In genomic region chr19:49129238-49129583, GRCh38 we compare ENCODE assay signal across 13 cellular contexts. TPM values are rescaled to one million over a fixed set of nuclear protein-coding genes. Genes with fewer than 3 reads are reported as not detected.
DNase-seq lines count a peak whose midpoint lies in the region; ATAC-seq, FAIRE-seq and TF ChIP-seq lines count a peak whose summit lies in the region.
"Had no signal": no experiment of that assay in that cellular context is flagged by ENCODE, and none has a peak within 500 bp of the region (broad histone marks: within the 10 kb centered on the region; RNA-seq: fewer than 3 reads in every experiment).

No MANE protein-coding gene starts in this region.

- peaks cover 2% of the 10 kb centered on the region for H3K27me3 Mint-ChIP-seq in T-helper 2 cell treated with Interferon-gamma antibody and Interleukin-4, amounts not matched to agents 5 μg/mL and 100 μg/mL, for 36 hours (ENCODE audit: low read depth)
- H3K27me3 Mint-ChIP-seq in neural progenitor cell (ENCODE audit: insufficient read depth, low read depth), result peaks cover 10% of the 10 kb centered on the region

- H3K4me1 ChIP-seq in KMS-11 (ENCODE audit: low read depth, poor library complexity, severe bottlenecking), result peaks cover 15% of the 10 kb centered on the region
- peaks cover 19 to 61% of the 10 kb centered on the region in 2 experiments for H3K4me1 ChIP-seq in K562 (replicated peaks in 1 of 2; ENCODE audit: control insufficient read depth in 2 of 2, insufficient read depth in 2 of 2, low read length in 2 of 2)
- H3K4me1 ChIP-seq in neural progenitor cell, result no peaks in the 10 kb centered on the region
- peaks cover 15 to 21% of the 10 kb centered on the region in 2 donors for H3K4me1 ChIP-seq in gastrocnemius medialis

- H3K36me3 Mint-ChIP-seq in T-helper 2 cell treated with Interferon-gamma antibody and Interleukin-4, amounts not matched to agents 5 μg/mL and 100 μg/mL, for 36 hours (ENCODE audit: low read depth), result no peaks in the 10 kb centered on the region
- peaks cover 7% of the 10 kb centered on the region for H3K36me3 Mint-ChIP-seq in neural progenitor cell

- DNase-seq in T-helper 2 cell treated with Interferon-gamma antibody and Interleukin-4, amounts not matched to agents 5 μg/mL and 100 μg/mL, for 36 hours (ENCODE audit: low spot score), result no peak
- DNase-seq in T-helper 2 cell (no peak), K562 (ENCODE audit: extremely low read depth in 1 of 4, low spot score in 3 of 4) (peak; percentile 80 to 95 (median 86)), neural progenitor cell (ENCODE audit: low spot score) (peak; percentile 68), gastrocnemius medialis (no peak), islet precursor cell (no peak)
- DNase-seq: body of pancreas had no signal

- TF ChIP-seq CTCF in KMS-11 (conservative IDR thresholded peaks at IDR 0.05; ENCODE audit: low read depth, low read length) (no peak), K562 (IDR thresholded peaks at IDR 0.05 in 2 of 3, conservative IDR thresholded peaks at IDR 0.05 in 1 of 3; ENCODE audit: insufficient read depth in 2 of 3, low read depth in 1 of 3, low read length in 3 of 3) (no peak), neural progenitor cell (IDR thresholded peaks at IDR 0.05) (no peak), gastrocnemius medialis (IDR thresholded peaks at IDR 0.05 in 4 of 5, conservative IDR thresholded peaks at IDR 0.05 in 1 of 5) (no peak)

- H3K9ac ChIP-seq in KMS-11, result peak overlapping the region; percentile 52; the same call in 1 of the 2 replicates
- peak overlapping the region; percentile 76 to 92 for H3K9ac ChIP-seq in K562 (ENCODE audit: insufficient read depth in 1 of 2, low read depth in 2 of 2, low read length in 2 of 2)
- no peak overlapping the region for H3K9ac ChIP-seq in neural progenitor cell

- no TSS peak for BruUV-seq in K562 (replicated peaks; lab: Mats Ljungman, UMichigan)

- no peak for TF ChIP-seq EP300 in K562 (IDR thresholded peaks at IDR 0.05; ENCODE audit: low read length)

- POLR2A ChIA-PET in K562 (lab: Yijun Ruan, JAX), result interaction anchor here (0.8 to 3.1 kb wide), 6 partner anchors 9 to 20 kb away, joined by 3 to 15 read pairs (median 6); no protein-coding TSS in a partner anchor

- no peak overlapping the region for H3K27ac Mint-ChIP-seq in T-helper 2 cell treated with Interferon-gamma antibody and Interleukin-4, amounts not matched to agents 5 μg/mL and 100 μg/mL, for 36 hours
- H3K27ac Mint-ChIP-seq in neural progenitor cell, result no peak overlapping the region

- H3K4me2 ChIP-seq in KMS-11 (peak overlapping the region; percentile 98), K562 (ENCODE audit: insufficient read depth, low read length) (peak overlapping the region; percentile 100), neural progenitor cell (peak overlapping the region; percentile 32)

- H3K4me1 Mint-ChIP-seq in T-helper 2 cell treated with Interferon-gamma antibody and Interleukin-4, amounts not matched to agents 5 μg/mL and 100 μg/mL, for 36 hours (ENCODE audit: low read depth), result peaks cover 19% of the 10 kb centered on the region
- H3K4me1 Mint-ChIP-seq in neural progenitor cell, result peaks cover 18% of the 10 kb centered on the region

- H3K9me1 ChIP-seq in K562 (ENCODE audit: control insufficient read depth, insufficient read depth, low read length), result no peaks in the 10 kb centered on the region

- H3K9me3 Mint-ChIP-seq in T-helper 2 cell treated with Interferon-gamma antibody and Interleukin-4, amounts not matched to agents 5 μg/mL and 100 μg/mL, for 36 hours, result no peaks in the 10 kb centered on the region
- H3K9me3 Mint-ChIP-seq in neural progenitor cell, result peaks cover 2% of the 10 kb centered on the region

- H3K4me3 Mint-ChIP-seq in T-helper 2 cell treated with Interferon-gamma antibody and Interleukin-4, amounts not matched to agents 5 μg/mL and 100 μg/mL, for 36 hours, result peak overlapping the region; percentile 36
- peak overlapping the region; percentile 89 for H3K4me3 Mint-ChIP-seq in neural progenitor cell

- no peaks in the 10 kb centered on the region; the same call in 1 of the 2 replicates for H3K79me2 ChIP-seq in KMS-11 (ENCODE audit: insufficient read depth, low read depth)
- peaks cover 17% of the 10 kb centered on the region; the same call in 2 of the 3 replicates for H3K79me2 ChIP-seq in K562 (ENCODE audit: control insufficient read depth, insufficient read depth, low read length)
- no peaks in the 10 kb centered on the region for H3K79me2 ChIP-seq in neural progenitor cell (ENCODE audit: low read depth)
- H3K79me2 ChIP-seq: hepatocyte had no signal

- H3K4me3 ChIP-seq in KMS-11 (IDR thresholded peaks at IDR 0.05; ENCODE audit: insufficient read depth, low read depth, low read length) (peak overlapping the region; percentile 70), K562 (peak overlapping the region; percentile 55), neural progenitor cell (peak overlapping the region; percentile 39), gastrocnemius medialis (no peak overlapping the region)
- H3K4me3 ChIP-seq: body of pancreas, hepatocyte had no signal

- TF ChIP-seq POLR2A in K562 (conservative IDR thresholded peaks at IDR 0.05) (peak; percentile 76), gastrocnemius medialis (IDR thresholded peaks at IDR 0.05) (no peak)

- CTCF ChIA-PET in K562 (lab: Yijun Ruan, JAX; ENCODE audit: low intra/inter-chr PET ratio), result interaction anchor here (1.1 kb wide), 1 partner anchor 28 kb away, joined by 5 read pairs; no protein-coding TSS in a partner anchor

- WGBS in K562 (ENCODE audit: insufficient coverage, low coverage, missing lambda C conversion rate), result 1% methylated on average over 16 of the region's 16 CpGs

- H3K36me3 ChIP-seq in KMS-11 (ENCODE audit: insufficient read depth), result no peaks in the 10 kb centered on the region
- peaks cover 33% of the 10 kb centered on the region; the same call in 2 of the 3 replicates for H3K36me3 ChIP-seq in K562 (ENCODE audit: control insufficient read depth, insufficient read depth, low read length)
- no peaks in the 10 kb centered on the region for H3K36me3 ChIP-seq in neural progenitor cell
- H3K36me3 ChIP-seq in gastrocnemius medialis, result no peaks in the 10 kb centered on the region
- H3K36me3 ChIP-seq: thoracic aorta had no signal

- in situ Hi-C loops in K562 (cut with MboI) (no loop called here), gastrocnemius medialis (cut with MboI; ENCODE audit: low sequenced_read_pairs in 4 of 4) (no loop called here)

- H3K9me3 ChIP-seq in K562 (replicated peaks; ENCODE audit: control insufficient read depth, insufficient read depth, low read depth, low read length) (no peaks in the 10 kb centered on the region), neural progenitor cell (ENCODE audit: low read depth) (no peaks in the 10 kb centered on the region), gastrocnemius medialis (no peaks in the 10 kb centered on the region)
- H3K9me3 ChIP-seq: body of pancreas, thoracic aorta had no signal

- H3K27me3 ChIP-seq in KMS-11 (ENCODE audit: insufficient read depth, low read depth), result peaks cover 1% of the 10 kb centered on the region; the same call in 1 of the 2 replicates
- H3K27me3 ChIP-seq in K562 (ENCODE audit: control insufficient read depth in 2 of 2, insufficient read depth in 2 of 2, low read length in 2 of 2), result no peaks in the 10 kb centered on the region
- no peaks in the 10 kb centered on the region for H3K27me3 ChIP-seq in neural progenitor cell
- H3K27me3 ChIP-seq in gastrocnemius medialis, result peaks cover 0 to 5% (median 4%) of the 10 kb centered on the region in 3 donors
- H3K27me3 ChIP-seq: body of pancreas, hepatocyte had no signal

- no peak for TF ChIP-seq RAD21 in K562 (CRISPR knock-in tag; conservative IDR thresholded peaks at IDR 0.05 in 1 of 2, IDR thresholded peaks at IDR 0.05 in 1 of 2)

- H3F3A ChIP-seq in neural progenitor cell (ENCODE audit: low read depth), result peaks cover 31% of the 10 kb centered on the region

- FAIRE-seq in K562 (lab: Jason Lieb, UNC), result peak; percentile 89
- FAIRE-seq: endometrium, GM18507 had no signal

- no peak overlapping the region for H3K27ac ChIP-seq in KMS-11
- peak overlapping the region; percentile 71 for H3K27ac ChIP-seq in K562 (ENCODE audit: extremely low read depth, low read depth, low read length)
- H3K27ac ChIP-seq in neural progenitor cell, result no peak overlapping the region
- no peak overlapping the region for H3K27ac ChIP-seq in gastrocnemius medialis
- H3K27ac ChIP-seq: hepatocyte, thoracic aorta had no signal

- H2AFZ ChIP-seq in KMS-11 (ENCODE audit: low read depth), result peak overlapping the region; percentile 90
- H2AFZ ChIP-seq in K562 (ENCODE audit: low read depth, low read length), result peak overlapping the region; percentile 100
- no peak overlapping the region for H2AFZ ChIP-seq in neural progenitor cell (replicated peaks)
- H2AFZ ChIP-seq: hepatocyte had no signal

- ATAC-seq in K562 (peak; percentile 78), HG02759 (IDR thresholded peaks at IDR 0.05; ENCODE audit: unreplicated experiment) (no peak), gastrocnemius medialis (no peak)
- ATAC-seq: body of pancreas had no signal

- intact Hi-C loops in K562 (cut with micrococcal nuclease) (loop anchor here (2.0 kb wide), 1 partner anchor 14 kb away; no protein-coding TSS in a partner anchor), gastrocnemius medialis (cut with DNase I; ENCODE audit: low total_unique reads) (loop anchor here (2.0 to 5.0 kb wide), 2 partner anchors 14 to 208 kb away; partner anchors contain the start of gene CD37)

- H4K20me1 ChIP-seq in KMS-11 (ENCODE audit: insufficient read depth) (no peaks in the 10 kb centered on the region), K562 (replicated peaks; ENCODE audit: control insufficient read depth, insufficient read depth, low read length) (no peaks in the 10 kb centered on the region), neural progenitor cell (ENCODE audit: low read depth) (no peaks in the 10 kb centered on the region)

RNA-seq across cellular contexts. Expression of gene PPFIA3, which starts 9.9 kb away (rescaled TPM):
- total RNA-seq in K562 (2011; cell fraction: chromatin; rRNA removed; ENCODE audit: low replicate concordance), result 69.7 and 96.7 TPM in 2 replicates
- 59.0 and 65.5 TPM in 2 replicates for total RNA-seq in K562 (2011; cell fraction: nucleolus; rRNA removed)
- total RNA-seq in K562 (2011; cell fraction: nucleoplasm; rRNA removed), result 60.3 and 89.2 TPM in 2 replicates
- total RNA-seq in K562 (2014; rRNA removed) (48.2 and 55.9 TPM in 2 replicates), K562 (2014; rRNA removed; fragmentation: Illumina TruSeq; extraction: Trizol) (10.3 and 11.5 TPM in 2 replicates), K562 (2015; rRNA removed; fragmentation: Illumina TruSeq; extraction: Trizol) (19.1 and 21.0 TPM in 2 replicates), K562 (2021) (47.5 and 53.0 TPM in 2 replicates), neural progenitor cell (ENCODE audit: low replicate concordance) (1.8 and 12.0 TPM in 2 replicates), gastrocnemius medialis (1 to 10 TPM; 1.9 to 4.1 (median 3.0) TPM)
- polyA plus RNA-seq in K562 (2011; rRNA removed) (11.2 and 16.9 TPM in 2 replicates), K562 (2014; fragmentation: Illumina TruSeq; extraction: Trizol) (17.6 and 30.1 TPM in 2 replicates), K562 (2014; fragmentation: Nextera tagmentation; extraction: Ambion mirVana) (under 1 TPM; 0.10 to 0.29 TPM), K562 (2014; rRNA removed) (44.2 and 46.7 TPM in 2 replicates)
- polyA plus RNA-seq in K562 (2011; cell fraction: cytosol; rRNA removed), result 17.5 and 30.1 TPM in 2 replicates
- polyA plus RNA-seq in K562 (2011; cell fraction: nucleus; rRNA removed), result 52.6 and 77.1 TPM in 2 replicates
- polyA plus RNA-seq in K562 (2012), result 17.8 and 27.4 TPM in 2 replicates
- polyA minus RNA-seq in K562 (2011; rRNA and poly(A)+ RNA removed), result 11.1 and 17.2 TPM in 2 replicates
- 9.8 and 20.9 TPM in 2 replicates for polyA minus RNA-seq in K562 (2011; cell fraction: cytosol; rRNA and poly(A)+ RNA removed)
- polyA minus RNA-seq in K562 (2011; cell fraction: nucleus; rRNA and poly(A)+ RNA removed), result 27.1 and 32.9 TPM in 2 replicates

RNA-seq across cellular contexts. Expression of gene C19orf73, which starts 10.3 kb away (rescaled TPM):
- 1.3 and 4.9 TPM in 2 replicates for total RNA-seq in K562 (2011; cell fraction: chromatin; rRNA removed; ENCODE audit: low replicate concordance)
- total RNA-seq in K562 (2011; cell fraction: nucleolus; rRNA removed), result 7.0 and 7.4 TPM in 2 replicates
- total RNA-seq in K562 (2011; cell fraction: nucleoplasm; rRNA removed), result 3.8 and 4.5 TPM in 2 replicates
- total RNA-seq in K562 (2014; rRNA removed) (4.7 and 7.4 TPM in 2 replicates), K562 (2014; rRNA removed; fragmentation: Illumina TruSeq; extraction: Trizol) (0.55 and 0.64 TPM in 2 replicates), K562 (2015; rRNA removed; fragmentation: Illumina TruSeq; extraction: Trizol) (1.4 and 2.1 TPM in 2 replicates), K562 (2021) (1.6 and 3.2 TPM in 2 replicates), neural progenitor cell (ENCODE audit: low replicate concordance) (1.7 TPM in 1 of 2 replicates, not detected in the other), gastrocnemius medialis (10 to 100 TPM in 1 of 4 donors, 1 to 10 TPM in 3; 1.3 to 11.7 (median 3.5) TPM)
- polyA plus RNA-seq in K562 (2011; rRNA removed) (1.5 and 1.9 TPM in 2 replicates), K562 (2014; fragmentation: Illumina TruSeq; extraction: Trizol) (1.1 TPM in 2 replicates), K562 (2014; fragmentation: Nextera tagmentation; extraction: Ambion mirVana) (under 1 TPM; 0.08 to 0.32 TPM), K562 (2014; rRNA removed) (5.4 and 5.7 TPM in 2 replicates)
- polyA plus RNA-seq in K562 (2011; cell fraction: cytosol; rRNA removed), result 4.1 and 8.0 TPM in 2 replicates
- polyA plus RNA-seq in K562 (2011; cell fraction: nucleus; rRNA removed), result 4.8 and 7.5 TPM in 2 replicates
- 1.8 and 3.7 TPM in 2 replicates for polyA plus RNA-seq in K562 (2012)
- polyA minus RNA-seq in K562 (2011; rRNA and poly(A)+ RNA removed), result 0.69 and 0.74 TPM in 2 replicates
- 1.6 and 3.3 TPM in 2 replicates for polyA minus RNA-seq in K562 (2011; cell fraction: cytosol; rRNA and poly(A)+ RNA removed)
- 4.0 and 4.2 TPM in 2 replicates for polyA minus RNA-seq in K562 (2011; cell fraction: nucleus; rRNA and poly(A)+ RNA removed)
- total RNA-seq: thoracic aorta had no signal

RNA-seq across cellular contexts. Expression of gene LIN7B, which starts 15.0 kb away (rescaled TPM):
- 18.4 and 32.9 TPM in 2 replicates for total RNA-seq in K562 (2011; cell fraction: chromatin; rRNA removed; ENCODE audit: low replicate concordance)
- total RNA-seq in K562 (2011; cell fraction: nucleolus; rRNA removed), result 24.3 and 26.6 TPM in 2 replicates
- total RNA-seq in K562 (2011; cell fraction: nucleoplasm; rRNA removed), result 18.6 and 20.3 TPM in 2 replicates
- total RNA-seq in K562 (2014; rRNA removed), result 11.0 and 12.4 TPM in 2 replicates
- 1.1 and 1.6 TPM in 2 replicates for total RNA-seq in K562 (2014; rRNA removed; fragmentation: Illumina TruSeq; extraction: Trizol)
- 4.0 and 4.1 TPM in 2 replicates for total RNA-seq in K562 (2015; rRNA removed; fragmentation: Illumina TruSeq; extraction: Trizol)
- total RNA-seq in K562 (2021), result 9.2 and 9.6 TPM in 2 replicates
- 5.9 and 10.3 TPM in 2 replicates for polyA plus RNA-seq in K562 (2011; rRNA removed)
- 8.5 and 10.8 TPM in 2 replicates for polyA plus RNA-seq in K562 (2011; cell fraction: cytosol; rRNA removed)
- polyA plus RNA-seq in K562 (2011; cell fraction: nucleus; rRNA removed), result 36.2 and 41.7 TPM in 2 replicates
- polyA plus RNA-seq in K562 (2012), result 9.0 and 9.4 TPM in 2 replicates
- 3.1 and 5.1 TPM in 2 replicates for polyA plus RNA-seq in K562 (2014; fragmentation: Illumina TruSeq; extraction: Trizol)
- 1 to 10 TPM in 1 of 2 experiments, under 1 TPM in 1; 0.89 to 1.4 TPM for polyA plus RNA-seq in K562 (2014; fragmentation: Nextera tagmentation; extraction: Ambion mirVana)
- 15.7 and 18.3 TPM in 2 replicates for polyA plus RNA-seq in K562 (2014; rRNA removed)
- polyA minus RNA-seq in K562 (2011; rRNA and poly(A)+ RNA removed), result 3.4 and 4.1 TPM in 2 replicates
- 1.5 and 4.3 TPM in 2 replicates for polyA minus RNA-seq in K562 (2011; cell fraction: cytosol; rRNA and poly(A)+ RNA removed)
- polyA minus RNA-seq in K562 (2011; cell fraction: nucleus; rRNA and poly(A)+ RNA removed), result 8.2 and 8.7 TPM in 2 replicates
- total RNA-seq in neural progenitor cell (ENCODE audit: low replicate concordance), result 9.2 and 9.7 TPM in 2 replicates
- 10 to 100 TPM; 25.7 to 97.9 (median 34.0) TPM for total RNA-seq in gastrocnemius medialis

RNA-seq across cellular contexts. Expression of gene HRC, which starts 26.0 kb away (rescaled TPM):
- 32.2 and 45.2 TPM in 2 replicates for total RNA-seq in K562 (2011; cell fraction: chromatin; rRNA removed; ENCODE audit: low replicate concordance)
- total RNA-seq in K562 (2011; cell fraction: nucleolus; rRNA removed), result 32.8 and 33.2 TPM in 2 replicates
- 43.6 and 52.1 TPM in 2 replicates for total RNA-seq in K562 (2011; cell fraction: nucleoplasm; rRNA removed)
- total RNA-seq in K562 (2014; rRNA removed) (15.6 and 20.8 TPM in 2 replicates), K562 (2014; rRNA removed; fragmentation: Illumina TruSeq; extraction: Trizol) (10.0 and 11.7 TPM in 2 replicates), K562 (2015; rRNA removed; fragmentation: Illumina TruSeq; extraction: Trizol) (15.9 and 16.1 TPM in 2 replicates), K562 (2021) (14.8 and 15.6 TPM in 2 replicates), neural progenitor cell (ENCODE audit: low replicate concordance) (0.31 TPM in 1 of 2 replicates, not detected in the other), gastrocnemius medialis (100 to 1,000 TPM; 190 to 537 (median 300) TPM)
- polyA plus RNA-seq in K562 (2011; rRNA removed) (13.1 and 22.3 TPM in 2 replicates), K562 (2014; fragmentation: Illumina TruSeq; extraction: Trizol) (17.9 and 18.7 TPM in 2 replicates), K562 (2014; fragmentation: Nextera tagmentation; extraction: Ambion mirVana) (1 to 10 TPM in 1 of 2 experiments, under 1 TPM in 1; 0.66 to 1.2 TPM), K562 (2014; rRNA removed) (11.8 and 13.7 TPM in 2 replicates)
- 12.4 and 22.9 TPM in 2 replicates for polyA plus RNA-seq in K562 (2011; cell fraction: cytosol; rRNA removed)
- 28.6 and 29.0 TPM in 2 replicates for polyA plus RNA-seq in K562 (2011; cell fraction: nucleus; rRNA removed)
- polyA plus RNA-seq in K562 (2012), result 15.3 and 17.4 TPM in 2 replicates
- 18.4 and 24.8 TPM in 2 replicates for polyA minus RNA-seq in K562 (2011; rRNA and poly(A)+ RNA removed)
- polyA minus RNA-seq in K562 (2011; cell fraction: cytosol; rRNA and poly(A)+ RNA removed), result 7.2 and 13.7 TPM in 2 replicates
- 4.0 and 6.3 TPM in 2 replicates for polyA minus RNA-seq in K562 (2011; cell fraction: nucleus; rRNA and poly(A)+ RNA removed)

RNA-seq across cellular contexts. Expression of gene TRPM4, which starts 28.4 kb away (rescaled TPM):
- total RNA-seq in K562 (2011; cell fraction: chromatin; rRNA removed; ENCODE audit: low replicate concordance), result 86.3 and 161 TPM in 2 replicates
- 82.0 and 87.9 TPM in 2 replicates for total RNA-seq in K562 (2011; cell fraction: nucleolus; rRNA removed)
- 97.8 and 143 TPM in 2 replicates for total RNA-seq in K562 (2011; cell fraction: nucleoplasm; rRNA removed)
- total RNA-seq in K562 (2014; rRNA removed) (35.3 and 37.3 TPM in 2 replicates), K562 (2014; rRNA removed; fragmentation: Illumina TruSeq; extraction: Trizol) (7.9 and 8.3 TPM in 2 replicates), K562 (2015; rRNA removed; fragmentation: Illumina TruSeq; extraction: Trizol) (15.0 and 15.2 TPM in 2 replicates), K562 (2021) (34.6 and 37.8 TPM in 2 replicates), neural progenitor cell (ENCODE audit: low replicate concordance) (3.1 and 11.2 TPM in 2 replicates), gastrocnemius medialis (10 to 100 TPM; 10.4 to 11.5 (median 11.3) TPM)
- polyA plus RNA-seq in K562 (2011; rRNA removed) (19.2 and 20.5 TPM in 2 replicates), K562 (2014; fragmentation: Illumina TruSeq; extraction: Trizol) (14.7 and 25.2 TPM in 2 replicates), K562 (2014; fragmentation: Nextera tagmentation; extraction: Ambion mirVana) (1 to 10 TPM; 6.5 to 7.9 TPM), K562 (2014; rRNA removed) (45.4 and 56.6 TPM in 2 replicates)
- polyA plus RNA-seq in K562 (2011; cell fraction: cytosol; rRNA removed), result 21.6 and 37.6 TPM in 2 replicates
- polyA plus RNA-seq in K562 (2011; cell fraction: nucleus; rRNA removed), result 66.9 and 85.9 TPM in 2 replicates
- polyA plus RNA-seq in K562 (2012), result 26.9 and 31.4 TPM in 2 replicates
- polyA minus RNA-seq in K562 (2011; rRNA and poly(A)+ RNA removed), result 5.8 and 8.2 TPM in 2 replicates
- polyA minus RNA-seq in K562 (2011; cell fraction: cytosol; rRNA and poly(A)+ RNA removed), result 14.5 and 15.4 TPM in 2 replicates
- 16.0 and 19.0 TPM in 2 replicates for polyA minus RNA-seq in K562 (2011; cell fraction: nucleus; rRNA and poly(A)+ RNA removed)

Comparison
In these comparisons a context has a peak if more than half of its experiments do, and no peak if none do; other contexts are left out.
1. DNase-seq: peak in K562 (4 of 4) and neural progenitor cell (single experiment); none in T-helper 2 cell treated with Interferon-gamma antibody and Interleukin-4, amounts not matched to agents 5 μg/mL and 100 μg/mL, for 36 hours (single experiment), T-helper 2 cell (0 of 5), gastrocnemius medialis (0 of 2) and islet precursor cell (single experiment).
2. H3K4me2 ChIP-seq: peak in every context shown above with its lines; median percentile 100 in K562; 98 in KMS-11; 32 in neural progenitor cell.
3. H3K4me3 ChIP-seq: peak in KMS-11 (single experiment), K562 (single experiment) and neural progenitor cell (single experiment); none in gastrocnemius medialis (0 of 4).